Comparison of ENCODE assay signal across 17 cellular contexts in the genomic region with DNA sequence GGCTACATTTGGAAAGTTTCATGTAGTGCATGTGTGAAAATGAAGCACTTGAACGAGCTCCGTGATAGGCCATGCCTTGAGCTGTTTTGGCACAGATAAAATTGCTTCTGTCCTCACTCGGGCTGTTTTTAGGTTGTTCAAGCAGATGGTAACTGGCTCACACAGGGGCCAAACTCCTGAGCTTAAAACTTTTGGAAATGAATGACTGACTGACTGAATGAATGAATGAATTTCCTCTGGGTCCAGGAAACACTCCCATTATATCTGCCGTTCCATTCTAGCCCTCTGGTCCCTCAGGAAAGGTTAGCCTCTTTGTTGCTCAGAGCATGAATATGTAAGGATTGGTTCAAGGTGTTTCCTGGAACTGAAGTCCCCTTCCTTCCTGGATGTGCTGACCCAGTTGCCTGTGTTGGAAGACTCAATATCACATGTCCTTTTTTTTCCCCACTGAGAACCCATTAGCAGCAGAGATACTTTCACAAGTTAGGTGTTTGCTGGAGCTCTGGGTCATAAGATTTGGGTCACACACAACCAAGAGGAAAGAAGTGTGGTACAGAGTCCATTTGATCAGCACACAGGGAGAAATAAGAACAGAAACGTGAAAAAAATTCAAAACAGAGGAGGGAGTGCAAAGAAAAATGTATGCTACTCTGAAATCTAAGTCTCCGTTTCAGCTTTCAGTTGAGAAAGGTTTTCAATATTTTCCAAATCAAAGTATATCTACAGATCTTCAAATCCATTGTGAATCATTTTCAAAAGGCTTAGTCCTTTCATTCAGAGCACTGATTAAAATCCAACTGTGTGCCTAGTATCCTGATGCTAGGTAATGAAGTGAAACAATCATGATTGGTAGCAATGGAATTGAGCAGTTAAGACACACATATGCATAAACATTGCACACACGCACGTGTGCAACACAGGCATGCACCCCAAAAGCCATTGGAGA. TPM values are rescaled to one million over a fixed set of nuclear protein-coding genes. Genes with fewer than 3 reads are reported as not detected.
DNase-seq lines count a peak whose midpoint lies in the region; ATAC-seq, FAIRE-seq and TF ChIP-seq lines count a peak whose summit lies in the region.
"Had no signal": no experiment of that assay in that cellular context is flagged by ENCODE, and none has a peak within 500 bp of the region (broad histone marks: within the 10 kb centered on the region; RNA-seq: fewer than 3 reads in every experiment).

No MANE protein-coding gene starts in this region.

- H3K9me3 ChIP-seq in H9 (ENCODE audit: control insufficient read depth, low read depth, low read length) (no peaks in the 10 kb centered on the region), endothelial cell of umbilical vein (replicated peaks; ENCODE audit: control insufficient read depth, insufficient read depth, low read length) (no peaks in the 10 kb centered on the region), liver (ENCODE audit: control insufficient read depth in 4 of 4, low read length in 3 of 4) (no peaks in the 10 kb centered on the region), skeletal muscle tissue (ENCODE audit: control insufficient read depth in 3 of 3, low read length in 3 of 3) (no peaks in the 10 kb centered on the region)
- H3K9me3 ChIP-seq: thoracic aorta had no signal

- H2BK15ac ChIP-seq in H9 (ENCODE audit: low read depth, low read length), result no peak overlapping the region

- H4K20me1 ChIP-seq in H9 (ENCODE audit: control insufficient read depth, insufficient read depth, insufficient read length), result no peaks in the 10 kb centered on the region
- H4K20me1 ChIP-seq in endothelial cell of umbilical vein (replicated peaks; ENCODE audit: control insufficient read depth, extremely low read depth, insufficient read depth, low read length), result no peaks in the 10 kb centered on the region

- in situ Hi-C loops in GM13976 (cut with MboI; ENCODE audit: low sequenced_read_pairs, unreplicated experiment), result no loop called here

- H3K79me2 ChIP-seq in H9 (ENCODE audit: insufficient read depth, low read length) (no peaks in the 10 kb centered on the region), endothelial cell of umbilical vein (ENCODE audit: control insufficient read depth, insufficient read depth, low read length) (peaks cover 84% of the 10 kb centered on the region)

- no peaks in the 10 kb centered on the region for H3K79me1 ChIP-seq in H9 (ENCODE audit: insufficient read depth, low read depth, low read length, poor library complexity, severe bottlenecking)

- H4K5ac ChIP-seq in H9 (ENCODE audit: insufficient read length, low read depth, low read length), result no peak overlapping the region

- H3K27me3 ChIP-seq in H9 (ENCODE audit: insufficient read depth, low read length), result no peaks in the 10 kb centered on the region; the same call in 1 of the 2 replicates
- no peaks in the 10 kb centered on the region for H3K27me3 ChIP-seq in endothelial cell of umbilical vein (ENCODE audit: control insufficient read depth in 2 of 2, insufficient read depth in 2 of 2, low read length in 2 of 2)
- no peaks in the 10 kb centered on the region for H3K27me3 ChIP-seq in liver (ENCODE audit: control insufficient read depth in 4 of 4, insufficient read depth in 4 of 4, low read length in 3 of 4)
- H3K27me3 ChIP-seq in skeletal muscle tissue (ENCODE audit: control insufficient read depth in 3 of 3, insufficient read depth in 3 of 3, low read length in 3 of 3), result no peaks in the 10 kb centered on the region

- no peak overlapping the region for H3T11ph ChIP-seq in H9 (ENCODE audit: low read length)

- peak; percentile 58 for TF ChIP-seq POLR2A in endothelial cell of umbilical vein (IDR thresholded peaks at IDR 0.05; ENCODE audit: low read depth, low read length)

- no peak overlapping the region for H3K27ac Mint-ChIP-seq in H9
- H3K27ac Mint-ChIP-seq in activated T-helper 17 cell treated with anti-CD3 and anti-CD28 coated beads, Interleukin-2, amount 50 U/mL, for 72 hours, result no peak overlapping the region
- H3K27ac Mint-ChIP-seq: activated T-helper 2 cell treated with anti-CD3 and anti-CD28 coated beads, Interferon-gamma antibody, Interleukin-2, Interleukin-4, amounts not matched to agents 10 μg/mL and 5 μg/mL and 100 μg/mL, durations not matched to agents 14 hours and 24 hours and 36 hours had no signal

- no peak overlapping the region for H3K18ac ChIP-seq in H9 (ENCODE audit: insufficient read length, low read depth, low read length)

- no peak overlapping the region for H2BK12ac ChIP-seq in H9 (ENCODE audit: insufficient read length, low read depth, low read length)

- no peaks in the 10 kb centered on the region for H3K36me3 Mint-ChIP-seq in H9 (ENCODE audit: insufficient read depth in 1 of 3, low read depth in 3 of 3)
- peaks cover under 1% of the 10 kb centered on the region for H3K36me3 Mint-ChIP-seq in activated T-helper 17 cell treated with anti-CD3 and anti-CD28 coated beads, Interleukin-2, amount 50 U/mL, for 72 hours (ENCODE audit: low read depth)

- H3K4me1 Mint-ChIP-seq in H9, result peaks cover 24 to 29% of the 10 kb centered on the region in 2 experiments
- H3K4me1 Mint-ChIP-seq in activated T-helper 17 cell treated with anti-CD3 and anti-CD28 coated beads, Interleukin-2, amount 50 U/mL, for 72 hours, result peaks cover 43% of the 10 kb centered on the region

- no peak for DNase-seq in H9
- DNase-seq in endothelial cell of umbilical vein (ENCODE audit: low read depth, low spot score), result peak; percentile 81
- DNase-seq in GM10248 (ENCODE audit: extremely low spot score), result no peak
- DNase-seq in DMS 273 (lab: John Stamatoyannopoulos, UW; ENCODE audit: unreplicated experiment), result no peak
- no peak for DNase-seq in GM13976 (ENCODE audit: low spot score)
- DNase-seq: activated CD4-positive, alpha-beta T cell treated with anti-CD3 and anti-CD28 coated beads, Interleukin-2, amount 50 U/mL, for 4 hours; aorta; COR-L47; NCI-H187; NCI-H446 treated with DMSO at 0.1 percent for 48 hours; OCI-M1 had no signal

- H4K91ac ChIP-seq in H9 (ENCODE audit: insufficient read length, low read depth, low read length), result no peak overlapping the region

- POLR2A ChIA-PET in endothelial cell of umbilical vein (lab: Charles Lee) (interaction anchor here (1.0 to 1.8 kb wide), 7 partner anchors 9 to 25 kb away, joined by 3 to 9 read pairs (median 4); a partner anchor contains a TSS), GM10248 (lab: Yijun Ruan, JAX) (no interaction called here)

- dilution Hi-C loops in endothelial cell of umbilical vein (cut with MboI; ENCODE audit: extremely low pct_ligation_motif_present, low sequenced_read_pairs), result no loop called here

- H3K23me2 ChIP-seq in H9 (ENCODE audit: insufficient read length, low read depth, low read length, poor library complexity, severe bottlenecking), result no peaks in the 10 kb centered on the region

- no peak overlapping the region for H2BK120ac ChIP-seq in H9 (ENCODE audit: low read depth, low read length, poor library complexity, severe bottlenecking)

- H3K9me3 Mint-ChIP-seq in H9, result no peaks in the 10 kb centered on the region
- H3K9me3 Mint-ChIP-seq in activated T-helper 17 cell treated with anti-CD3 and anti-CD28 coated beads, Interleukin-2, amount 50 U/mL, for 72 hours, result no peaks in the 10 kb centered on the region
- H3K9me3 Mint-ChIP-seq: activated T-helper 2 cell treated with anti-CD3 and anti-CD28 coated beads, Interferon-gamma antibody, Interleukin-2, Interleukin-4, amounts not matched to agents 10 μg/mL and 5 μg/mL and 100 μg/mL, durations not matched to agents 14 hours and 24 hours and 36 hours had no signal

- no peak overlapping the region for H2AFZ ChIP-seq in H9 (ENCODE audit: low read length)
- no peak overlapping the region for H2AFZ ChIP-seq in endothelial cell of umbilical vein (ENCODE audit: low read depth, low read length)

- peak overlapping the region; percentile 11 for H3K9ac ChIP-seq in H9 (ENCODE audit: extremely low read depth, insufficient read length, low read length)
- H3K9ac ChIP-seq in endothelial cell of umbilical vein (replicated peaks; ENCODE audit: extremely low read depth, insufficient read depth, low read length), result peak overlapping the region; percentile 46
- no peak overlapping the region for H3K9ac ChIP-seq in liver (ENCODE audit: low read depth in 1 of 2, low read length in 2 of 2)
- no peak overlapping the region for H3K9ac ChIP-seq in skeletal muscle tissue (ENCODE audit: low read depth in 1 of 3, low read length in 3 of 3)

- H3K27ac ChIP-seq in H9 (ENCODE audit: insufficient read length, low read depth, low read length), result no peak overlapping the region
- peak overlapping the region; percentile 79 for H3K27ac ChIP-seq in endothelial cell of umbilical vein (ENCODE audit: insufficient read depth, low read depth, low read length)
- H3K27ac ChIP-seq in liver (ENCODE audit: low read depth in 1 of 2, low read length in 2 of 2), result peak overlapping the region in 1 of 2 donors; percentile 1
- peak overlapping the region; percentile 45 for H3K27ac ChIP-seq in skeletal muscle tissue (ENCODE audit: low read depth, low read length)

- H3K4me2 ChIP-seq in H9 (ENCODE audit: insufficient read depth, insufficient read length, low read length) (no peak overlapping the region), endothelial cell of umbilical vein (ENCODE audit: insufficient read depth, low read length) (peak overlapping the region; percentile 30)

- no peak for TF ChIP-seq RAD21 in liver (IDR thresholded peaks at IDR 0.05)

- no peak overlapping the region for H2BK5ac ChIP-seq in H9 (ENCODE audit: insufficient read length, low read length)

- H3K56ac ChIP-seq in H9 (ENCODE audit: insufficient read length, low read depth, low read length), result no peak overlapping the region

- H3K4me3 ChIP-seq in endothelial cell of umbilical vein (replicated peaks in 1 of 3; ENCODE audit: insufficient read depth in 1 of 3, low read depth in 1 of 3, low read length in 3 of 3) (no peak overlapping the region), liver (ENCODE audit: low read depth in 1 of 3, low read length in 3 of 3) (no peak overlapping the region), skeletal muscle tissue (ENCODE audit: low read length in 3 of 3) (no peak overlapping the region)
- H3K4me3 ChIP-seq: thoracic aorta had no signal

- H3K9me1 ChIP-seq in endothelial cell of umbilical vein (replicated peaks; ENCODE audit: control insufficient read depth, extremely low read depth, insufficient read depth, low read length), result no peaks in the 10 kb centered on the region

- no peak overlapping the region for H3K23ac ChIP-seq in H9 (ENCODE audit: insufficient read length, low read depth, low read length)

- H2BK20ac ChIP-seq in H9 (ENCODE audit: low read depth, low read length, poor library complexity, severe bottlenecking), result no peak overlapping the region

- H3K4me1 ChIP-seq in H9 (ENCODE audit: insufficient read depth, low read length), result peaks cover 11% of the 10 kb centered on the region; the same call in 1 of the 2 replicates
- peaks cover 95% of the 10 kb centered on the region for H3K4me1 ChIP-seq in endothelial cell of umbilical vein (ENCODE audit: control insufficient read depth, extremely low read depth, insufficient read depth, low read length)
- peaks cover 19 to 85% (median 63%) of the 10 kb centered on the region in 4 donors for H3K4me1 ChIP-seq in liver (ENCODE audit: control insufficient read depth in 4 of 4, insufficient read depth in 4 of 4, low read length in 3 of 4)
- peaks cover 81 to 87% (median 81%) of the 10 kb centered on the region in 3 donors for H3K4me1 ChIP-seq in skeletal muscle tissue (ENCODE audit: control insufficient read depth in 3 of 3, insufficient read depth in 3 of 3, low read length in 3 of 3)

- no peak overlapping the region for H3K4ac ChIP-seq in H9 (ENCODE audit: low read depth, low read length)

- CTCF ChIA-PET in endothelial cell of umbilical vein (lab: Charles Lee), result interaction anchor here (0.7 to 4.8 kb wide), 16 partner anchors 9 to 223 kb away, joined by 3 to 34 read pairs (median 6); no protein-coding TSS in a partner anchor
- CTCF ChIA-PET in GM10248 (lab: Yijun Ruan, JAX), result interaction anchor here (1.2 to 4.1 kb wide), 4 partner anchors 9 to 19 kb away, joined by 3 to 18 read pairs (median 7); a partner anchor contains a TSS

- FAIRE-seq in endothelial cell of umbilical vein (lab: Jason Lieb, UNC), result peak; percentile 76
- FAIRE-seq: TTC549 had no signal

- H4K8ac ChIP-seq in H9 (replicated peaks; ENCODE audit: insufficient read length, low read depth, low read length), result no peak overlapping the region

- H3K27me3 Mint-ChIP-seq in H9 (ENCODE audit: low read depth), result peaks cover 94% of the 10 kb centered on the region
- H3K27me3 Mint-ChIP-seq in activated T-helper 17 cell treated with anti-CD3 and anti-CD28 coated beads, Interleukin-2, amount 50 U/mL, for 72 hours, result no peaks in the 10 kb centered on the region

- ATAC-seq in activated T-helper 17 cell treated with anti-CD3 and anti-CD28 coated beads, Interleukin-2, amount 50 U/mL, for 72 hours (replicated peaks), result no peak

- H2AK5ac ChIP-seq in H9 (ENCODE audit: insufficient read length, low read length), result no peak overlapping the region

- H3K36me3 ChIP-seq in endothelial cell of umbilical vein (ENCODE audit: control insufficient read depth in 2 of 2, extremely low read depth in 1 of 2, insufficient read depth in 2 of 2, low read length in 2 of 2) (peaks cover 3% of the 10 kb centered on the region in 2 experiments), liver (ENCODE audit: control insufficient read depth in 4 of 4, insufficient read depth in 3 of 4, low read depth in 1 of 4, low read length in 3 of 4) (peaks cover 0 to 3% (median 0%) of the 10 kb centered on the region in 4 donors), skeletal muscle tissue (ENCODE audit: control insufficient read depth in 3 of 3, insufficient read depth in 3 of 3, low read length in 3 of 3) (no peaks in the 10 kb centered on the region)
- H3K36me3 ChIP-seq: thoracic aorta had no signal

- no CpG with 5 or more reads among the region's 8 CpGs for WGBS in H9 (ENCODE audit: extremely low coverage, insufficient read length, low lambda C conversion rate)
- 61% methylated on average over 8 of the region's 8 CpGs for WGBS in liver

- TSS peak; percentile 74 for BruUV-seq in endothelial cell of umbilical vein (replicated peaks; lab: Mats Ljungman, UMichigan)

- TF ChIP-seq CTCF in H9 (conservative IDR thresholded peaks at IDR 0.05) (no peak), endothelial cell of umbilical vein (IDR thresholded peaks at IDR 0.05; ENCODE audit: extremely low read depth in 1 of 2, insufficient read depth in 1 of 2, low read depth in 1 of 2, low read length in 2 of 2) (no peak), liver (IDR thresholded peaks at IDR 0.05; ENCODE audit: low read depth, low read length, missing input control) (no peak), GM10248 (IDR thresholded peaks at IDR 0.05; ENCODE audit: control extremely low read depth, extremely low read depth, low read depth, missing control alignments) (no peak), GM13976 (IDR thresholded peaks at IDR 0.05; ENCODE audit: borderline replicate concordance, control extremely low read depth, extremely low read depth, insufficient read depth, missing control alignments) (no peak)

- H3K4me3 Mint-ChIP-seq in H9, result no peak overlapping the region
- no peak overlapping the region for H3K4me3 Mint-ChIP-seq in activated T-helper 17 cell treated with anti-CD3 and anti-CD28 coated beads, Interleukin-2, amount 50 U/mL, for 72 hours

- intact Hi-C loops in endothelial cell of umbilical vein (cut with micrococcal nuclease), result loop anchor here (1.0 kb wide), 3 partner anchors 14 to 54 kb away; no protein-coding TSS in a partner anchor

- no peak overlapping the region for H3K14ac ChIP-seq in H9 (ENCODE audit: insufficient read depth, low read length)

RNA-seq across cellular contexts. Expression of a gene that starts 18.9 kb away (rescaled TPM):
- 0.17 and 0.22 TPM in 2 replicates for total RNA-seq in H9 (2021)
- 75.6 and 76.5 TPM in 2 replicates for total RNA-seq in endothelial cell of umbilical vein
- polyA plus RNA-seq in endothelial cell of umbilical vein, result 23.2 and 32.9 TPM in 2 replicates
- polyA plus RNA-seq in endothelial cell of umbilical vein (2011; cell fraction: cytosol; rRNA removed), result 28.8 and 30.4 TPM in 2 replicates
- polyA plus RNA-seq in endothelial cell of umbilical vein (2011; cell fraction: nucleus; rRNA removed), result 49.5 and 54.3 TPM in 2 replicates
- 57.3 and 67.5 TPM in 2 replicates for polyA plus RNA-seq in endothelial cell of umbilical vein (2012)
- polyA minus RNA-seq in endothelial cell of umbilical vein, result 99.8 and 107 TPM in 2 replicates
- polyA minus RNA-seq in endothelial cell of umbilical vein (2011; cell fraction: cytosol; rRNA and poly(A)+ RNA removed), result 27.8 TPM
- 148 and 189 TPM in 2 replicates for polyA minus RNA-seq in endothelial cell of umbilical vein (2011; cell fraction: nucleus; rRNA and poly(A)+ RNA removed)
- 10 to 100 TPM; 16.0 to 49.6 TPM for total RNA-seq in liver
- 10 to 100 TPM; 32.5 to 41.0 TPM for polyA plus RNA-seq in liver
- 30.3 TPM for total RNA-seq in skeletal muscle tissue
- total RNA-seq in activated T-helper 17 cell treated with anti-CD3 and anti-CD28 coated beads, Interleukin-2, amount 50 U/mL, for 72 hours, result 10 to 100 TPM; 13.4 to 27.2 TPM

Comparison
In these comparisons a context has a peak if more than half of its experiments do, and no peak if none do; other contexts are left out.
1. H3K9ac ChIP-seq: peak in H9 (single experiment) and endothelial cell of umbilical vein (single experiment); none in liver (0 of 2) and skeletal muscle tissue (0 of 3).
2. RNA of a gene that starts 18.9 kb away (total RNA-seq): 75.6 to 76.5 TPM in endothelial cell of umbilical vein, 16.0 to 49.6 TPM in liver, 30.3 TPM in skeletal muscle tissue (single experiment) and 13.4 to 27.2 TPM in activated T-helper 17 cell treated with anti-CD3 and anti-CD28 coated beads, Interleukin-2, amount 50 U/mL, for 72 hours; 0.17 to 0.22 TPM in H9; every median in the first group is over 10 times any median in the second.